1 cellular context compared by ENCODE assay signal in genomic region chr11:60855726-60856633, GRCh38.
TF ChIP-seq lines count a peak whose summit lies in the region.

Gene PTGDR2 (minus strand): TSS chr11:60855950. CDS start chr11:60853722, 2,228 bp downstream.

TF ChIP-seq in HepG2, 621 proteins besides CTCF, POLR2A, EP300 and RAD21 (continued from another document):
- TF ChIP-seq HDAC6 (IDR thresholded peaks at IDR 0.05; ENCODE audit: low read depth, low read length) (no peak), ZXDC (CRISPR knock-in tag; IDR thresholded peaks at IDR 0.05) (no peak), MAFF (IDR thresholded peaks at IDR 0.05; ENCODE audit: low read depth, low read length) (no peak), ZNF224 (CRISPR knock-in tag; IDR thresholded peaks at IDR 0.05) (no peak), ZNF614 (CRISPR knock-in tag; IDR thresholded peaks at IDR 0.05; ENCODE audit: borderline replicate concordance) (no peak), SNAI1 (CRISPR knock-in tag; IDR thresholded peaks at IDR 0.05; ENCODE audit: borderline replicate concordance) (no peak), KDM5A (IDR thresholded peaks at IDR 0.05; ENCODE audit: borderline replicate concordance, low read length) (no peak), ATRX (CRISPR knock-in tag; IDR thresholded peaks at IDR 0.05; ENCODE audit: borderline replicate concordance) (no peak), NFE2L2 (IDR thresholded peaks at IDR 0.05; ENCODE audit: low read length) (no peak), ZNF577 (CRISPR knock-in tag; IDR thresholded peaks at IDR 0.05; ENCODE audit: borderline replicate concordance, low read depth) (no peak), SNAPC4 (CRISPR knock-in tag; IDR thresholded peaks at IDR 0.05) (no peak), ZNF263 (CRISPR knock-in tag; IDR thresholded peaks at IDR 0.05) (no peak; the same call in 1 of the 2 replicates), ZBTB8A (CRISPR knock-in tag; IDR thresholded peaks at IDR 0.05; ENCODE audit: borderline replicate concordance, low read depth) (no peak), ZZZ3 (CRISPR knock-in tag; IDR thresholded peaks at IDR 0.05; ENCODE audit: borderline replicate concordance) (no peak), ZNF441 (CRISPR knock-in tag; IDR thresholded peaks at IDR 0.05; ENCODE audit: borderline replicate concordance) (no peak), XBP1 (CRISPR knock-in tag; IDR thresholded peaks at IDR 0.05) (no peak), NONO (IDR thresholded peaks at IDR 0.05) (no peak), NONO (CRISPR knock-in tag; conservative IDR thresholded peaks at IDR 0.05) (peak; percentile 83), SP5 (CRISPR knock-in tag; IDR thresholded peaks at IDR 0.05; ENCODE audit: borderline replicate concordance, low read depth) (peak; percentile 86; the same call in 1 of the 2 replicates), NFYC (CRISPR knock-in tag; IDR thresholded peaks at IDR 0.05) (no peak), ZNF720 (CRISPR knock-in tag; IDR thresholded peaks at IDR 0.05) (no peak), MIER2 (CRISPR knock-in tag; IDR thresholded peaks at IDR 0.05) (no peak), KDM1A (CRISPR knock-in tag; IDR thresholded peaks at IDR 0.05) (no peak), ERF (CRISPR knock-in tag; IDR thresholded peaks at IDR 0.05) (no peak), PBX3 (CRISPR knock-in tag; IDR thresholded peaks at IDR 0.05; ENCODE audit: borderline replicate concordance) (no peak), SETDB1 (CRISPR knock-in tag; IDR thresholded peaks at IDR 0.05; ENCODE audit: borderline replicate concordance) (no peak), ZNF446 (CRISPR knock-in tag; IDR thresholded peaks at IDR 0.05) (no peak), ZSCAN31 (CRISPR knock-in tag; IDR thresholded peaks at IDR 0.05; ENCODE audit: low read depth) (0 out of 2 replicates have a peak, but pooled peaks have one; percentile 21), TFAP4 (IDR thresholded peaks at IDR 0.05; ENCODE audit: borderline replicate concordance, low read depth) (peak; percentile 76), WIZ (CRISPR knock-in tag; IDR thresholded peaks at IDR 0.05) (no peak), MIER3 (CRISPR knock-in tag; IDR thresholded peaks at IDR 0.05; ENCODE audit: borderline replicate concordance) (peak; percentile 41; the same call in 1 of the 2 replicates), ZFP62 (CRISPR knock-in tag; IDR thresholded peaks at IDR 0.05) (no peak)
